Comparison of ENCODE assay signal across 1 cellular context in genomic region chr6:105810922-105811482, GRCh38.
TF ChIP-seq lines count a peak whose summit lies in the region.

No MANE protein-coding gene starts in this region.

TF ChIP-seq in H1, 55 proteins besides CTCF, POLR2A, EP300 and RAD21 (continued from another document):
- TF ChIP-seq MAFK (IDR thresholded peaks at IDR 0.05; ENCODE audit: low read depth, low read length) (no peak), KDM5A (IDR thresholded peaks at IDR 0.05; ENCODE audit: low read length) (no peak), TBP (IDR thresholded peaks at IDR 0.05; ENCODE audit: low read depth, low read length) (no peak), E2F6 (IDR thresholded peaks at IDR 0.05) (no peak)
